1 cellular context compared by ENCODE assay signal in genomic region chr7:12211054-12212050, GRCh38.
TF ChIP-seq lines count a peak whose summit lies in the region.

Gene TMEM106B (plus strand): TSS chr7:12211294. CDS start chr7:12214811, 3,517 bp downstream.

TF ChIP-seq in HepG2, 621 proteins besides CTCF, POLR2A, EP300 and RAD21 (continued from another document and continues in another):
- TF ChIP-seq ZNF276 (CRISPR knock-in tag; IDR thresholded peaks at IDR 0.05; ENCODE audit: low read depth) (peak; percentile 98), ZNF12 (CRISPR knock-in tag; IDR thresholded peaks at IDR 0.05) (no peak; the same call in 1 of the 2 replicates), TEAD3 (CRISPR knock-in tag; optimal IDR thresholded peaks at IDR 0.05; ENCODE audit: borderline replicate concordance) (peak; percentile 63), KLF9 (CRISPR knock-in tag; IDR thresholded peaks at IDR 0.05; ENCODE audit: low read depth) (peak; percentile 86; the same call in 1 of the 2 replicates), ZNF766 (CRISPR knock-in tag; IDR thresholded peaks at IDR 0.05; ENCODE audit: borderline replicate concordance) (peak; percentile 83; the same call in 1 of the 2 replicates), SNAPC4 (CRISPR knock-in tag; IDR thresholded peaks at IDR 0.05) (peak; percentile 57; the same call in 1 of the 2 replicates), SMYD3 (CRISPR knock-in tag; IDR thresholded peaks at IDR 0.05) (peak; percentile 78; the same call in 1 of the 2 replicates), MTF1 (CRISPR knock-in tag; IDR thresholded peaks at IDR 0.05) (peak; percentile 91; the same call in 1 of the 2 replicates), HINFP (CRISPR knock-in tag; IDR thresholded peaks at IDR 0.05; ENCODE audit: low read depth) (peak; percentile 97), ZNF878 (CRISPR knock-in tag; IDR thresholded peaks at IDR 0.05) (peak; percentile 15), TRAFD1 (CRISPR knock-in tag; IDR thresholded peaks at IDR 0.05; ENCODE audit: borderline replicate concordance) (no peak), ZBTB7A (CRISPR knock-in tag; IDR thresholded peaks at IDR 0.05) (peak; percentile 93; the same call in 1 of the 2 replicates), RXRA (CRISPR knock-in tag; IDR thresholded peaks at IDR 0.05) (peak; percentile 82; the same call in 1 of the 2 replicates), HOXA7 (CRISPR knock-in tag; IDR thresholded peaks at IDR 0.05) (peak; percentile 70; the same call in 1 of the 2 replicates), NFATC3 (CRISPR knock-in tag; IDR thresholded peaks at IDR 0.05) (no peak), SOX5 (CRISPR knock-in tag; IDR thresholded peaks at IDR 0.05; ENCODE audit: borderline replicate concordance) (no peak; the same call in 1 of the 2 replicates), HMGA1 (CRISPR knock-in tag; conservative IDR thresholded peaks at IDR 0.05) (no peak), ZKSCAN5 (CRISPR knock-in tag; IDR thresholded peaks at IDR 0.05) (no peak), MZF1 (CRISPR knock-in tag; IDR thresholded peaks at IDR 0.05; ENCODE audit: borderline replicate concordance) (0 out of 2 replicates have a peak, but pooled peaks have one; percentile 53), MEIS1 (CRISPR knock-in tag; IDR thresholded peaks at IDR 0.05; ENCODE audit: borderline replicate concordance) (peak; percentile 97), ARID5B (CRISPR knock-in tag; IDR thresholded peaks at IDR 0.05) (peak; percentile 84), PRPF4 (IDR thresholded peaks at IDR 0.05; ENCODE audit: low read depth, low read length, poor library complexity, severe bottlenecking) (peak; percentile 85), HNRNPUL1 (IDR thresholded peaks at IDR 0.05; ENCODE audit: low read depth, low read length) (0 out of 2 replicates have a peak, but pooled peaks have one; percentile 16), ZBTB21 (CRISPR knock-in tag; IDR thresholded peaks at IDR 0.05) (no peak), ZNF503 (CRISPR knock-in tag; IDR thresholded peaks at IDR 0.05) (peak; percentile 85), CENPT (CRISPR knock-in tag; IDR thresholded peaks at IDR 0.05; ENCODE audit: low read depth) (peak; percentile 93), ZNF841 (CRISPR knock-in tag; IDR thresholded peaks at IDR 0.05; ENCODE audit: borderline replicate concordance) (peak; percentile 97), ZNF792 (CRISPR knock-in tag; IDR thresholded peaks at IDR 0.05) (peak; percentile 88), CC2D1A (CRISPR knock-in tag; IDR thresholded peaks at IDR 0.05) (peak; percentile 94; the same call in 1 of the 2 replicates), ARID2 (CRISPR knock-in tag; IDR thresholded peaks at IDR 0.05; ENCODE audit: borderline replicate concordance) (peak; percentile 97), ZNF720 (CRISPR knock-in tag; IDR thresholded peaks at IDR 0.05) (no peak), PHF8 (CRISPR knock-in tag; IDR thresholded peaks at IDR 0.05) (peak; percentile 93), TBL1XR1 (IDR thresholded peaks at IDR 0.05; ENCODE audit: borderline replicate concordance, low read length, partially characterized antibody) (peak; percentile 12), PHF5A (CRISPR knock-in tag; IDR thresholded peaks at IDR 0.05; ENCODE audit: low read depth, unreplicated experiment) (no peak), SRSF4 (IDR thresholded peaks at IDR 0.05; ENCODE audit: low read depth, low read length, poor library complexity, severe bottlenecking) (peak; percentile 65), NCOA1 (CRISPR knock-in tag; IDR thresholded peaks at IDR 0.05) (peak; percentile 99), ELK4 (CRISPR knock-in tag; IDR thresholded peaks at IDR 0.05; ENCODE audit: borderline replicate concordance) (no peak), NFIB (CRISPR knock-in tag; IDR thresholded peaks at IDR 0.05; ENCODE audit: borderline replicate concordance) (peak; percentile 49; the same call in 1 of the 2 replicates), CSRNP1 (CRISPR knock-in tag; IDR thresholded peaks at IDR 0.05) (peak; percentile 98), PPARG (CRISPR knock-in tag; conservative IDR thresholded peaks at IDR 0.05) (peak; percentile 44), SETDB1 (CRISPR knock-in tag; IDR thresholded peaks at IDR 0.05; ENCODE audit: borderline replicate concordance) (peak; percentile 81; the same call in 1 of the 2 replicates), ZNF274 (CRISPR knock-in tag; IDR thresholded peaks at IDR 0.05) (peak; percentile 99)
